ENCODE assay signal across 8 cellular contexts in genomic region chr12:55930771-55931316, GRCh38. TPM values are rescaled to one million over a fixed set of nuclear protein-coding genes. Genes with fewer than 3 reads are reported as not detected.
DNase-seq lines count a peak whose midpoint lies in the region; ATAC-seq, FAIRE-seq and TF ChIP-seq lines count a peak whose summit lies in the region.

DGKA (plus strand) TSS chr12:55931162; CDS start chr12:55936504, 5,342 bp downstream.

- H3K9me3 ChIP-seq in liver (ENCODE audit: control insufficient read depth in 4 of 4, low read length in 3 of 4): no peaks in the 10 kb centered on the region

- no peaks in the 10 kb centered on the region for H3K36me3 ChIP-seq in liver (ENCODE audit: control insufficient read depth in 4 of 4, insufficient read depth in 3 of 4, low read depth in 1 of 4, low read length in 3 of 4)

- 54% methylated on average over 3 of the region's 3 CpGs for WGBS in liver

- peak within 1 kb of the TSS; percentile 6 to 71 for H3K27ac ChIP-seq in liver (ENCODE audit: low read depth in 1 of 2, low read length in 2 of 2)

- DNase-seq in AG20443 (ENCODE audit: low spot score): peak; percentile 67
- DNase-seq in GM19239 (ENCODE audit: insufficient read length, low spot score): peak; percentile 61
- DNase-seq in NCI-H226: peak; percentile 71
- peak; percentile 76 for DNase-seq in activated CD4-positive, CD25-positive, alpha-beta regulatory T cell treated with anti-CD3 and anti-CD28 coated beads, Interleukin-2, amount 50 U/mL, for 72 hours
- DNase-seq in choroid plexus epithelial cell (ENCODE audit: low read depth): peak; percentile 83
- DNase-seq in stimulated activated CD4-positive, alpha-beta T cell treated with anti-CD3 and anti-CD28 coated beads, Interleukin-4, amount 100 ng/mL, for 1 hour: peak; percentile 78

- H3K27me3 ChIP-seq in liver (ENCODE audit: control insufficient read depth in 4 of 4, insufficient read depth in 4 of 4, low read length in 3 of 4): no peaks in the 10 kb centered on the region

- peaks cover 7 to 28% (median 18%) of the 10 kb centered on the region in 4 donors for H3K4me1 ChIP-seq in liver (ENCODE audit: control insufficient read depth in 4 of 4, insufficient read depth in 4 of 4, low read length in 3 of 4)

- peak within 1 kb of the TSS; percentile 78 for H3K4me3 ChIP-seq in choroid plexus epithelial cell (ENCODE audit: low read depth, low read length)
- peak within 1 kb of the TSS; percentile 36 to 68 (median 58) for H3K4me3 ChIP-seq in liver (ENCODE audit: low read depth in 1 of 3, low read length in 3 of 3)

- TF ChIP-seq RAD21 in liver (IDR thresholded peaks at IDR 0.05): peak; percentile 41 to 63

- H3K9ac ChIP-seq in liver (ENCODE audit: low read depth in 1 of 2, low read length in 2 of 2): peak within 1 kb of the TSS; percentile 33 to 67

- FAIRE-seq in GM19239 (lab: Jason Lieb, UNC): peak; percentile 78

- TF ChIP-seq CTCF in choroid plexus epithelial cell (conservative IDR thresholded peaks at IDR 0.05; ENCODE audit: low read depth, low read length) (peak; percentile 66), liver (IDR thresholded peaks at IDR 0.05; ENCODE audit: low read depth, low read length, missing input control) (peak; percentile 30)

- no peak for ATAC-seq in HG02938 (IDR thresholded peaks at IDR 0.05; ENCODE audit: unreplicated experiment)

TF ChIP-seq in liver, 16 proteins besides CTCF, POLR2A, EP300 and RAD21:
- TF ChIP-seq REST (IDR thresholded peaks at IDR 0.05) (no peak), EGR1 (IDR thresholded peaks at IDR 0.05; ENCODE audit: low read depth in 2 of 2) (no peak), SP1 (IDR thresholded peaks at IDR 0.05) (no peak), ATF3 (IDR thresholded peaks at IDR 0.05) (no peak), FOXA1 (IDR thresholded peaks at IDR 0.05) (no peak), MAX (IDR thresholded peaks at IDR 0.05) (no peak), TAF1 (conservative IDR thresholded peaks at IDR 0.05) (no peak), RXRA (IDR thresholded peaks at IDR 0.05) (no peak), NR2F2 (IDR thresholded peaks at IDR 0.05) (no peak), JUND (IDR thresholded peaks at IDR 0.05) (no peak), YY1 (IDR thresholded peaks at IDR 0.05) (no peak), GABPA (IDR thresholded peaks at IDR 0.05 in 1 of 2, conservative IDR thresholded peaks at IDR 0.05 in 1 of 2) (no peak), HNF4G (IDR thresholded peaks at IDR 0.05) (no peak), HNF4A (conservative IDR thresholded peaks at IDR 0.05) (no peak), ZBTB33 (IDR thresholded peaks at IDR 0.05) (no peak), FOXA2 (IDR thresholded peaks at IDR 0.05) (no peak)

RNA-seq across cellular contexts. Expression of gene DGKA, which starts in this region (rescaled TPM):
- total RNA-seq in liver: 10 to 100 TPM in 1 of 2 donors, 1 to 10 TPM in 1; 6.9 to 10.5 TPM
- 1 to 10 TPM; 2.1 to 3.3 TPM for polyA plus RNA-seq in liver
